Comparison of ENCODE assay signal across 25 cellular contexts in genomic region chr14:97221572-97221971, GRCh38.
DNase-seq lines count a peak whose midpoint lies in the region; ATAC-seq and TF ChIP-seq lines count a peak whose summit lies in the region.
"Had no signal": no experiment of that assay in that cellular context is flagged by ENCODE, and none has a peak within 500 bp of the region (broad histone marks: within the 10 kb centered on the region; RNA-seq: fewer than 3 reads in every experiment).

No MANE protein-coding gene starts in this region.

- H3K36me3 ChIP-seq in A673 (ENCODE audit: insufficient read depth, low read length, poor library complexity, severe bottlenecking) (no peaks in the 10 kb centered on the region), esophagus muscularis mucosa (no peaks in the 10 kb centered on the region), testis (ENCODE audit: low read depth, missing control alignments) (no peaks in the 10 kb centered on the region)
- H3K36me3 ChIP-seq: BE2C, BLaER1 had no signal

- no peaks in the 10 kb centered on the region for H3K9me3 Mint-ChIP-seq in neural crest cell
- H3K9me3 Mint-ChIP-seq: CD8-positive, alpha-beta memory T cell had no signal

- DNase-seq in A673 (ENCODE audit: low spot score) (peak; percentile 84), esophagus muscularis mucosa (ENCODE audit: extremely low spot score) (peak; percentile 39), neural crest cell (ENCODE audit: low read depth, low spot score) (no peak), ecto neural progenitor cell (ENCODE audit: low spot score) (no peak), testis (no peak)
- DNase-seq: ACHN; BE2C; C1 segment of cervical spinal cord; CD4-positive, alpha-beta memory T cell; CD4-positive, CD25-positive, alpha-beta regulatory T cell; CD8-positive, alpha-beta memory T cell; COR-L47; DMS 273 treated with DMSO at 0.1 percent for 48 hours; DMS153; DMS53; DMS79; DND-41; EL; GDM1 had no signal

- no TSS peak for BruUV-seq in A673 (replicated peaks; lab: Mats Ljungman, UMichigan)

- peaks cover 52% of the 10 kb centered on the region for H3K4me1 Mint-ChIP-seq in neural crest cell
- H3K4me1 Mint-ChIP-seq: CD14-positive monocyte had no signal

- peak overlapping the region; percentile 21 for H3K4me3 Mint-ChIP-seq in neural crest cell
- H3K4me3 Mint-ChIP-seq: CD14-positive monocyte; CD4-positive, CD25-positive, alpha-beta regulatory T cell; CD8-positive, alpha-beta memory T cell had no signal

- H3K4me3 ChIP-seq in A673 (ENCODE audit: low read depth, low read length, poor library complexity, severe bottlenecking) (no peak overlapping the region), esophagus muscularis mucosa (no peak overlapping the region), testis (no peak overlapping the region)
- H3K4me3 ChIP-seq: A549, BLaER1, GM12878 had no signal

- H3K4me1 ChIP-seq in A673 (ENCODE audit: insufficient read depth, low read length, poor library complexity, severe bottlenecking) (peaks cover 82% of the 10 kb centered on the region), esophagus muscularis mucosa (peaks cover 7 to 17% (median 17%) of the 10 kb centered on the region in 4 donors), testis (peaks cover 9% of the 10 kb centered on the region)
- H3K4me1 ChIP-seq: A549, BE2C had no signal

- no peak overlapping the region for H3K27ac Mint-ChIP-seq in neural crest cell (ENCODE audit: unreplicated experiment)
- H3K27ac Mint-ChIP-seq: CD4-positive, alpha-beta memory T cell had no signal

- POLR2A ChIA-PET in A673 (lab: Charles Lee; ENCODE audit: low non-redundant PET): interaction anchor here (0.6 kb wide), 1 partner anchor 14 kb away, joined by 5 read pairs; no protein-coding TSS in a partner anchor

- H3K27me3 ChIP-seq in A673 (replicated peaks; ENCODE audit: insufficient read depth, low read depth, low read length, poor library complexity) (no peaks in the 10 kb centered on the region), esophagus muscularis mucosa (peaks cover 0 to 71% (median 21%) of the 10 kb centered on the region in 4 donors), testis (no peaks in the 10 kb centered on the region)

- no peaks in the 10 kb centered on the region for H3K36me3 Mint-ChIP-seq in neural crest cell (ENCODE audit: low read depth)
- H3K36me3 Mint-ChIP-seq: CD14-positive monocyte; CD4-positive, CD25-positive, alpha-beta regulatory T cell had no signal

- H3K27ac ChIP-seq in A673 (ENCODE audit: low read depth, low read length, poor library complexity, severe bottlenecking) (peak overlapping the region; percentile 99), esophagus muscularis mucosa (replicated peaks in 1 of 4) (no peak overlapping the region), testis (no peak overlapping the region)
- H3K27ac ChIP-seq: 22Rv1, A549, BLaER1 had no signal

- H3K27me3 Mint-ChIP-seq in neural crest cell (ENCODE audit: low read depth): peaks cover 24% of the 10 kb centered on the region

- no peak for TF ChIP-seq EP300 in esophagus muscularis mucosa (IDR thresholded peaks at IDR 0.05)

- CTCF ChIA-PET in A673 (lab: Charles Lee): no interaction called here

- H3K9me3 ChIP-seq in A673 (ENCODE audit: low read depth, low read length, poor library complexity, severe bottlenecking) (no peaks in the 10 kb centered on the region), esophagus muscularis mucosa (no peaks in the 10 kb centered on the region), testis (no peaks in the 10 kb centered on the region)
- H3K9me3 ChIP-seq: A549, BE2C, BLaER1 had no signal

- 89% methylated on average over 7 of the region's 7 CpGs for WGBS in esophagus muscularis mucosa
- WGBS in testis, 2 donors: 75 to 83% methylated on average over 7 of the region's 7 CpGs

- intact Hi-C loops in A673 (cut with micrococcal nuclease; ENCODE audit: unreplicated experiment): no loop called here
- intact Hi-C loops in esophagus muscularis mucosa (cut with DNase I): no loop called here
- intact Hi-C loops in testis (cut with DNase I; ENCODE audit: low total_unique reads): no loop called here

- TF ChIP-seq POLR2A in esophagus muscularis mucosa (IDR thresholded peaks at IDR 0.05; ENCODE audit: low read depth) (no peak), testis (IDR thresholded peaks at IDR 0.05) (no peak)

- no peak for TF ChIP-seq CTCF in A673 (conservative IDR thresholded peaks at IDR 0.05; ENCODE audit: low read depth, low read length)
- TF ChIP-seq CTCF in esophagus muscularis mucosa (IDR thresholded peaks at IDR 0.05): no peak
- no peak for TF ChIP-seq CTCF in neural crest cell (conservative IDR thresholded peaks at IDR 0.05)
- no peak for TF ChIP-seq CTCF in testis (IDR thresholded peaks at IDR 0.05)

- ATAC-seq in GM18907 (IDR thresholded peaks at IDR 0.05; ENCODE audit: unreplicated experiment): no peak
- ATAC-seq: A549, GM12878 had no signal

Comparison
In these comparisons a context has a peak if more than half of its experiments do, and no peak if none do; other contexts are left out.
1. DNase-seq: peak in A673 (single experiment) and esophagus muscularis mucosa (single experiment); none in neural crest cell (single experiment), ecto neural progenitor cell (single experiment) and testis (single experiment).